10 cellular contexts compared by ENCODE assay signal in the genomic region with DNA sequence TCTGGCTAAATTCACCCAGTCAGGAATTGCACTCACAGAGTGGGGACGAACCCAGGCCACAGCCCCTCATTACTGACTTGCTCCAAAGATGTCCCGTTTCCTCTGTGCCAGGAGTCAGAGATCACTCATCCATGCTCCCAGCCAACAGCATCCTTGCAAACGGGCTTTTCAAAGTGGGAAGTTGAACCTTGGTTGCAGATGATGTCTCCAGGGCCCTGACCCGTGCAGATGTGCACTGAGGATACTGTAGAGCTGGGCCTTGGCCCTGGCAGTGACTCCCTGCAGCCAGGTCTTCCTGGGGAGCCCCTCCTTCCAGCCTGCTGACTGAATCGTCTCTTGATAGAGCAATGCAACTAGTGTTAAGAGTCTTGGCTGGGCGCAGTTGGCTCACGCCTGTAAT. TPM values are rescaled to one million over a fixed set of nuclear protein-coding genes. Genes with fewer than 3 reads are reported as not detected.
DNase-seq lines count a peak whose midpoint lies in the region; ATAC-seq and TF ChIP-seq lines count a peak whose summit lies in the region.
"Had no signal": no experiment of that assay in that cellular context is flagged by ENCODE, and none has a peak within 500 bp of the region (broad histone marks: within the 10 kb centered on the region; RNA-seq: fewer than 3 reads in every experiment).

No MANE protein-coding gene starts in this region.

- no peaks in the 10 kb centered on the region for H3K27me3 ChIP-seq in CD8-positive, alpha-beta T cell (ENCODE audit: insufficient read depth, low read length)
- H3K27me3 ChIP-seq in body of pancreas, result no peaks in the 10 kb centered on the region

- no peaks in the 10 kb centered on the region for H3K9me3 ChIP-seq in CD8-positive, alpha-beta T cell (ENCODE audit: low read length)
- H3K9me3 ChIP-seq in T-helper 17 cell (ENCODE audit: control insufficient read depth, low read length, poor library complexity, severe bottlenecking) (no peaks in the 10 kb centered on the region), body of pancreas (no peaks in the 10 kb centered on the region)

- H3K27me3 Mint-ChIP-seq in CD8-positive, alpha-beta T cell (ENCODE audit: low read depth), result no peaks in the 10 kb centered on the region
- H3K27me3 Mint-ChIP-seq in T-helper 17 cell (no peaks in the 10 kb centered on the region), osteocyte (ENCODE audit: unreplicated experiment) (no peaks in the 10 kb centered on the region)

- CTCF ChIA-PET in CD8-positive, alpha-beta T cell (lab: Charles Lee), result interaction anchor here (0.7 to 29.2 kb wide), 4 partner anchors 32 to 110 kb away, joined by 3 to 773 read pairs (median 4); no protein-coding TSS in a partner anchor

- TF ChIP-seq POLR2A in body of pancreas (IDR thresholded peaks at IDR 0.05), result no peak

- H3K4me1 ChIP-seq in CD8-positive, alpha-beta T cell (ENCODE audit: insufficient read depth, low read length), result peaks cover 95% of the 10 kb centered on the region
- peaks cover 5% of the 10 kb centered on the region for H3K4me1 ChIP-seq in body of pancreas

- H3K27ac ChIP-seq in CD8-positive, alpha-beta T cell (ENCODE audit: low read depth, low read length), result peak overlapping the region; percentile 64
- no peak overlapping the region for H3K27ac ChIP-seq in body of pancreas

- TF ChIP-seq CTCF in CD8-positive, alpha-beta T cell (IDR thresholded peaks at IDR 0.05), result no peak
- TF ChIP-seq CTCF in body of pancreas (IDR thresholded peaks at IDR 0.05), result no peak
- TF ChIP-seq CTCF in osteocyte (IDR thresholded peaks at IDR 0.05), result no peak

- H3K9me3 Mint-ChIP-seq in CD8-positive, alpha-beta T cell, result no peaks in the 10 kb centered on the region
- no peaks in the 10 kb centered on the region for H3K9me3 Mint-ChIP-seq in osteocyte (ENCODE audit: unreplicated experiment)

- H3K4me1 Mint-ChIP-seq in CD8-positive, alpha-beta T cell (ENCODE audit: low read depth), result peaks cover 91% of the 10 kb centered on the region
- H3K4me1 Mint-ChIP-seq in T-helper 17 cell, result peaks cover 65% of the 10 kb centered on the region
- peaks cover 14% of the 10 kb centered on the region for H3K4me1 Mint-ChIP-seq in osteocyte (ENCODE audit: unreplicated experiment)

- peak overlapping the region; percentile 96 for H3K27ac Mint-ChIP-seq in CD8-positive, alpha-beta T cell
- H3K27ac Mint-ChIP-seq in T-helper 17 cell (peak overlapping the region; percentile 100), osteocyte (ENCODE audit: unreplicated experiment) (no peak overlapping the region)

- WGBS in body of pancreas, 2 donors, result 86 to 98% methylated on average over 4 to 7 of the region's 7 CpGs

- H3K4me3 Mint-ChIP-seq in CD8-positive, alpha-beta T cell, result peak overlapping the region; percentile 61
- peak overlapping the region; percentile 91 for H3K4me3 Mint-ChIP-seq in T-helper 17 cell
- H3K4me3 Mint-ChIP-seq in osteocyte (ENCODE audit: unreplicated experiment), result no peak overlapping the region

- POLR2A ChIA-PET in CD8-positive, alpha-beta T cell (lab: Charles Lee), result interaction anchor here (0.7 to 1.6 kb wide), 2 partner anchors 97 to 103 kb away, joined by 3 read pairs; no protein-coding TSS in a partner anchor

- peak overlapping the region; percentile 11 for H3K4me3 ChIP-seq in CD8-positive, alpha-beta T cell (ENCODE audit: low read depth, low read length)
- H3K4me3 ChIP-seq in body of pancreas, result no peak overlapping the region

- peaks cover 93% of the 10 kb centered on the region for H3K36me3 Mint-ChIP-seq in CD8-positive, alpha-beta T cell
- H3K36me3 Mint-ChIP-seq in T-helper 17 cell (ENCODE audit: low read depth) (peaks cover 25% of the 10 kb centered on the region), osteocyte (ENCODE audit: unreplicated experiment) (peaks cover 11% of the 10 kb centered on the region)

- ATAC-seq in CD8-positive, alpha-beta T cell, result no peak
- no peak for ATAC-seq in T-helper 17 cell
- ATAC-seq in body of pancreas, result no peak
- ATAC-seq in GM21576 (IDR thresholded peaks at IDR 0.05; ENCODE audit: unreplicated experiment), result no peak

- H3K36me3 ChIP-seq in CD8-positive, alpha-beta T cell (ENCODE audit: insufficient read depth, low read length), result peaks cover 86% of the 10 kb centered on the region
- peaks cover 0 to 1% of the 10 kb centered on the region in 2 donors for H3K36me3 ChIP-seq in body of pancreas (replicated peaks in 1 of 2; ENCODE audit: insufficient read depth in 1 of 2, low read depth in 2 of 2)

- peak in 3 of 7 experiments; percentile 7 to 15 (median 10) for DNase-seq in CD8-positive, alpha-beta T cell
- DNase-seq in T-helper 17 cell (peak in 1 of 3 donors; percentile 3), body of pancreas (peak in 3 of 4 donors; percentile 3 to 8 (median 8)), osteocyte (ENCODE audit: extremely low spot score, unreplicated experiment) (peak; percentile 60), HK-2 (ENCODE audit: unreplicated experiment) (no peak), germinal center (ENCODE audit: low spot score) (no peak)
- DNase-seq: NCI-H1417; NCI-H510A treated with DMSO at 0.1 percent for 48 hours; stimulated activated naive CD4-positive, alpha-beta T cell treated with Interleukin-2 at 50 U/mL for 16 hours had no signal

- intact Hi-C loops in CD8-positive, alpha-beta T cell (cut with DNase I, micrococcal nuclease), result no loop called here
- intact Hi-C loops in body of pancreas (cut with DNase I), result no loop called here

RNA-seq across cellular contexts. Expression of a gene that starts 22.3 kb away (rescaled TPM):
- 100 to 1,000 TPM; 517 to 538 TPM for total RNA-seq in CD8-positive, alpha-beta T cell
- 100 to 1,000 TPM; 308 to 405 TPM for total RNA-seq in T-helper 17 cell
- total RNA-seq in body of pancreas, result 1 to 10 TPM; 6.3 to 9.1 TPM
- 0.57 and 0.67 TPM in 2 replicates for total RNA-seq in osteocyte

RNA-seq across cellular contexts. Expression of a gene that starts 40.0 kb away (rescaled TPM):
- 100 to 1,000 TPM; 290 to 301 TPM for total RNA-seq in CD8-positive, alpha-beta T cell
- total RNA-seq in T-helper 17 cell, result 100 to 1,000 TPM; 284 to 339 TPM
- total RNA-seq in body of pancreas, result 10 to 100 TPM; 31.6 to 46.8 TPM
- 320 and 333 TPM in 2 replicates for total RNA-seq in osteocyte

Comparison
In these comparisons a context has a peak if more than half of its experiments do, and no peak if none do; other contexts are left out.
1. DNase-seq: peak in body of pancreas (3 of 4) and osteocyte (single experiment); none in HK-2 (single experiment) and germinal center (single experiment).
2. RNA of a gene that starts 22.3 kb away (total RNA-seq): 517 to 538 TPM in CD8-positive, alpha-beta T cell and 308 to 405 TPM in T-helper 17 cell; 6.3 to 9.1 TPM in body of pancreas and 0.57 to 0.67 TPM in osteocyte; every median in the first group is over 10 times any median in the second.